ENCODE assay signal across 8 cellular contexts in the genomic region with DNA sequence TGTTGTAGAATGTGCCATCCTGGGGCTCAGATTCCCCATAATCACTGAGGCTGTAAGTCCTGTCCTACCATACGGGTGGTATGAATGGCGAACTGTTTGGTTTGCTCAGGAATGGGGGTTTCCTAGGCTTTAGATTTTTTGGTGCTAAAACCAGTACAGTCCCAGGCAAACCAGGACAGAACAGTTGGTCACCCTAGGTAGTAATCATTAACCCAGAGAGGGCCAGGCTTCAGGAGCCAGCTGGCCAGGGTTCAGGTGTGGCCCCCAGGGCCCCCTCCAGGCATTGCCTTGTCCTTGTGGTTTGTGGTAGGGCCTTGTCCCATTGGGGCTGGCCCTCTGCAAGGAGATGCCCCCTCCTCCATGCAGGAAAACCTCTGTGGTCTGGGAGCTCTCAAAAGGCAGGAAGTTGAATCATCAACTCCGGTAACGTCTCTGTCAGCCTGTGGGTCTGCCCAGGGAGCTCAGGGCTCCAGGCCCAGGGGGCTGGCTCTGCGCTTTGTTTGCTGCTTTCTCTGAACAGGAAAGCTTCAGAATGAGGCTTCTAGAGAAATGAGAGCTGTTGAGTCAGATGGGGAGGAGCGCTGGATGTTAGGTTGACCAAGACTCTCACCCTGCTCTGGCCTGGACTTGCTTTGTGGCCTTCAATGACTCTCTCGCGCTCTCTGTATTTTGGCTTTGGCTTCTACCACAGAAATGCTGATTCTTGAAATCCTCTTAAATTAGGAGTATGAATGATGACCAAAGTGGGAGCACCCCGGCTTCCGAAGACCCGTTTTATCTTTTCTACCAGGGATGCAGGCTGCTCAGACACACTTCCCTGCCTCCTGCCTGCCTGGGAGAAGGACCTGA. TPM values are rescaled to one million over a fixed set of nuclear protein-coding genes. Genes with fewer than 3 reads are reported as not detected.
DNase-seq lines count a peak whose midpoint lies in the region; ATAC-seq lines count a peak whose summit lies in the region.

No MANE protein-coding gene starts in this region.

- H3K4me1 ChIP-seq in esophagus (ENCODE audit: control insufficient read depth in 2 of 2, insufficient read depth in 2 of 2, low read length in 1 of 2) = peaks cover 0 to 6% of the 10 kb centered on the region in 2 donors

- 46% methylated on average over 11 of the region's 11 CpGs for WGBS in esophagus, 2 donors

- H3K4me3 ChIP-seq in esophagus (ENCODE audit: low read depth in 1 of 2, low read length in 2 of 2) = no peak overlapping the region

- peak overlapping the region; percentile 68 for H3K27ac ChIP-seq in esophagus (ENCODE audit: low read depth in 2 of 2, low read length in 1 of 2)
- peak overlapping the region; percentile 30 for H3K27ac ChIP-seq in temporal lobe (ENCODE audit: low read depth, low read length)

- no peaks in the 10 kb centered on the region for H3K27me3 ChIP-seq in esophagus (ENCODE audit: control insufficient read depth in 1 of 2, insufficient read depth in 2 of 2, low read length in 2 of 2)

- no peaks in the 10 kb centered on the region for H3K36me3 ChIP-seq in esophagus (ENCODE audit: control insufficient read depth in 2 of 2, insufficient read depth in 2 of 2, low read length in 1 of 2)

- ATAC-seq in HG02623 (IDR thresholded peaks at IDR 0.05; ENCODE audit: unreplicated experiment) (peak; percentile 74), GM19324 (IDR thresholded peaks at IDR 0.05; ENCODE audit: low FRiP score, unreplicated experiment) (no peak)

- H3K9me3 ChIP-seq in esophagus (ENCODE audit: control insufficient read depth in 2 of 2, insufficient read depth in 1 of 2, low read depth in 1 of 2, low read length in 1 of 2) = no peaks in the 10 kb centered on the region

- peak; percentile 95 for DNase-seq in GM04503 (ENCODE audit: low read depth)
- peak; percentile 56 for DNase-seq in NCI-H2196 treated with DMSO at 0.1 percent for 48 hours (lab: John Stamatoyannopoulos, UW; ENCODE audit: unreplicated experiment)
- DNase-seq in activated CD8-positive, alpha-beta memory T cell treated with anti-CD3 and anti-CD28 coated beads, Interleukin-2, amount 50 U/mL, for 24 hours (ENCODE audit: extremely low read depth) = peak; percentile 29
- DNase-seq in non-pigmented ciliary epithelial cell (ENCODE audit: low read depth) = peak; percentile 93

RNA-seq across cellular contexts. Expression of gene JADE2, which starts 22.2 kb away (rescaled TPM):
- 1 to 10 TPM; 3.8 to 4.1 TPM for polyA plus RNA-seq in esophagus
- total RNA-seq in temporal lobe = 3.4 TPM

Comparison
In these comparisons a context has a peak if more than half of its experiments do, and no peak if none do; other contexts are left out.
1. DNase-seq: peak in every context shown above with its lines; median percentile 95 in GM04503; 93 in non-pigmented ciliary epithelial cell; 56 in NCI-H2196 treated with DMSO at 0.1 percent for 48 hours; 29 in activated CD8-positive, alpha-beta memory T cell treated with anti-CD3 and anti-CD28 coated beads, Interleukin-2, amount 50 U/mL, for 24 hours.